ENCODE assay signal across 23 cellular contexts in the genomic region with DNA sequence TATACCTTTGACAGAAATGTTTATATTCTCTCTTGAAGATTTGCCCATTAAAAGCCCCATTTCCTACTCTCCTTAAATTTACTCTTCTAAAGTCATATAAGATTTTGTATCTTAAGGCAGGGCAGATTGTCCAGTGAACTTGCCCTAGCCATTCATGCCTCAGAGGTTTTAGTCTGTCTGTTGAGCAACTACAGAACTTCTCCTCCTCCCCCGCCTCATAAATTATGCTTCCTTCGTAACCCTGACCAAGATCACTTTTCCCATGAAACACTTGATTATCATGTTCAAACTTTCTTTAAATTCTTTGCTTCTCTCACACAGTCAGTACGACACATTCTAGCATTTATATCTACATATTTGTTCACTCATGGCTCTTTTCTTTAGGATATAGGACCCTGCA.
"Had no signal": no experiment of that assay in that cellular context is flagged by ENCODE, and none has a peak within 500 bp of the region (broad histone marks: within the 10 kb centered on the region; RNA-seq: fewer than 3 reads in every experiment).

No MANE protein-coding gene starts in this region.

- H3K4me3 ChIP-seq: dorsolateral prefrontal cortex, lower lobe of right lung, pancreas, right lobe of liver, suprapubic skin, vagina had no signal

- H3K27me3 ChIP-seq: neutrophil, pancreas, right lobe of liver, suprapubic skin, vagina had no signal

- H3K27ac ChIP-seq: dorsolateral prefrontal cortex, lower lobe of right lung, neutrophil, pancreas, right lobe of liver, suprapubic skin, vagina had no signal

- H3K4me1 ChIP-seq: lower lobe of right lung, pancreas, right lobe of liver, suprapubic skin, vagina had no signal

- H3K9me3 ChIP-seq: lower lobe of right lung, neutrophil, pancreas, right lobe of liver, suprapubic skin, vagina had no signal

- H3K36me3 ChIP-seq: lower lobe of right lung, neutrophil, pancreas, right lobe of liver, suprapubic skin, vagina had no signal

- DNase-seq: dorsolateral prefrontal cortex; effector CD4-positive, alpha-beta T cell; hypothalamus; immature natural killer cell; islet precursor cell; kidney glomerular epithelial cell; left colon; left ventricle myocardium superior; lower lobe of right lung; natural killer cell; pancreas; right lobe of liver; small intestine; stimulated activated CD4-positive, alpha-beta T cell treated with anti-CD3 and anti-CD28 coated beads, Interleukin-12 subunit alpha, Interleukin-12 subunit beta, amount 100 ng/mL, for 4 hours; stimulated activated CD4-positive, alpha-beta T cell treated with anti-CD3 and anti-CD28 coated beads, Interleukin-1b, Interleukin-23, amount 100 ng/mL, for 48 hours; stimulated activated CD4-positive, alpha-beta T cell treated with anti-CD3 and anti-CD28 coated beads, Interleukin-4, amount 100 ng/mL, for 1 hour; stimulated activated CD8-positive, alpha-beta memory T cell treated with anti-CD3 and anti-CD28 coated beads, Interleukin-4, amount 100 ng/mL, for 48 hours; stimulated activated naive CD4-positive, alpha-beta T cell; stimulated activated naive CD8-positive, alpha-beta T cell treated with anti-CD3 and anti-CD28 coated beads, Interleukin-15, amount 100 ng/mL, for 72 hours; trophoblast cell had no signal
